Comparison of ENCODE assay signal across 18 cellular contexts in the genomic region with DNA sequence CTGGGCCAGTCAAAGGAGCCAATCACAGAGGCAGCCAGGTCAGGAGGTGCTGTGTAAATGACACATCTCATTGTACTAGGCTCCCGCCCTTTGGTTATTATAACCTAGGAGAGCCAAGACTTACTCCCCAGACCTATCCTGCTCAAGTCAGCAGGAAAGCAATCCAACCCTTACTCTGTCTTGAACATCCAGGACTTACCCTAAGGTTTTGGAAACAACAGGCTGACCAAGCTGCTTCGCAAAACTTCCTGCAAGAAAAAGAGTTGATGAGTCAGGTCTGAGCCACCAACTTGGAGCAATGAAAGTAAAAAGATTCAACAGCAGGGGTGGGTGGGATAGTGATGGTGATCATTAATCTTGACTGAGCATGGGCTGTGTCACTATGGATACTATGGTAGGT.
DNase-seq lines count a peak whose midpoint lies in the region; ATAC-seq and TF ChIP-seq lines count a peak whose summit lies in the region.
"Had no signal": no experiment of that assay in that cellular context is flagged by ENCODE, and none has a peak within 500 bp of the region (broad histone marks: within the 10 kb centered on the region; RNA-seq: fewer than 3 reads in every experiment).

No MANE protein-coding gene starts in this region.

- no peaks in the 10 kb centered on the region for H3K9me3 ChIP-seq in CD4-positive, alpha-beta T cell (ENCODE audit: control insufficient read depth, low read length)
- H3K9me3 ChIP-seq in endodermal cell (ENCODE audit: control insufficient read depth, low read length) = no peaks in the 10 kb centered on the region
- H3K9me3 ChIP-seq: suprapubic skin had no signal

- 83 to 90% methylated on average over 1 to 2 of the region's 2 CpGs for WGBS in endodermal cell (ENCODE audit: insufficient coverage in 1 of 2, insufficient read length in 1 of 2), 2 experiments

- no peaks in the 10 kb centered on the region for H3K4me1 ChIP-seq in endodermal cell (ENCODE audit: control insufficient read depth, insufficient read depth, low read length)
- H3K4me1 ChIP-seq: suprapubic skin had no signal

- intact Hi-C loops in CD4-positive, alpha-beta T cell (cut with DNase I, micrococcal nuclease) = no loop called here

- DNase-seq in A172 (ENCODE audit: low spot score) = peak; percentile 68
- DNase-seq in HT1080 (ENCODE audit: low read depth) = peak; percentile 96
- peak; percentile 84 for DNase-seq in astrocyte of the spinal cord (ENCODE audit: low read depth, low spot score)
- peak; percentile 71 for DNase-seq in iris pigment epithelial cell (ENCODE audit: low read depth)
- DNase-seq in CD4-positive, alpha-beta T cell = no peak
- no peak for DNase-seq in endodermal cell
- no peak for DNase-seq in NCI-H128 (lab: John Stamatoyannopoulos, UW; ENCODE audit: unreplicated experiment)
- DNase-seq: activated naive CD8-positive, alpha-beta T cell treated with anti-CD3 and anti-CD28 coated beads for 36 hours; DMS 273 treated with DMSO at 0.1 percent for 48 hours; NCI-H187 treated with DMSO at 0.1 percent for 48 hours; NCI-H774; SIG-M5; WERI-Rb-1 had no signal

- no peaks in the 10 kb centered on the region for H3K27me3 ChIP-seq in CD4-positive, alpha-beta T cell (ENCODE audit: control insufficient read depth, insufficient read depth, low read length)
- no peaks in the 10 kb centered on the region for H3K27me3 ChIP-seq in endodermal cell (ENCODE audit: control insufficient read depth, insufficient read depth, low read length, poor library complexity, severe bottlenecking)
- H3K27me3 ChIP-seq: suprapubic skin had no signal

- no peak overlapping the region for H3K27ac Mint-ChIP-seq in CD4-positive, alpha-beta T cell
- no peak overlapping the region for H3K27ac Mint-ChIP-seq in endodermal cell
- H3K27ac Mint-ChIP-seq: activated naive CD8-positive, alpha-beta T cell treated with anti-CD3 and anti-CD28 coated beads for 36 hours had no signal

- CTCF ChIA-PET in CD4-positive, alpha-beta T cell (lab: Charles Lee) = no interaction called here

- POLR2A ChIA-PET in CD4-positive, alpha-beta T cell (lab: Charles Lee) = no interaction called here

- no peak for ATAC-seq in GM21529 (IDR thresholded peaks at IDR 0.05; ENCODE audit: unreplicated experiment)
- ATAC-seq in CD4-positive, alpha-beta T cell (ENCODE audit: poor library complexity) = no peak

- H3K4me3 Mint-ChIP-seq in CD4-positive, alpha-beta T cell = no peak overlapping the region
- no peak overlapping the region for H3K4me3 Mint-ChIP-seq in endodermal cell
- H3K4me3 Mint-ChIP-seq: activated naive CD8-positive, alpha-beta T cell treated with anti-CD3 and anti-CD28 coated beads for 36 hours; neural crest cell had no signal

- no peak overlapping the region for H3K27ac ChIP-seq in CD4-positive, alpha-beta T cell (ENCODE audit: low read depth, low read length)
- H3K27ac ChIP-seq in endodermal cell (ENCODE audit: low read depth, low read length) = no peak overlapping the region
- H3K27ac ChIP-seq: KMS-11, suprapubic skin, WERI-Rb-1 had no signal

- no peaks in the 10 kb centered on the region for H3K27me3 Mint-ChIP-seq in CD4-positive, alpha-beta T cell
- peaks cover 1% of the 10 kb centered on the region for H3K27me3 Mint-ChIP-seq in endodermal cell (ENCODE audit: insufficient read depth)
- H3K27me3 Mint-ChIP-seq: activated naive CD8-positive, alpha-beta T cell treated with anti-CD3 and anti-CD28 coated beads for 36 hours had no signal

- in situ Hi-C loops in astrocyte of the spinal cord (cut with HindIII; ENCODE audit: low sequenced_read_pairs) = no loop called here

- H3K4me3 ChIP-seq in astrocyte of the spinal cord (ENCODE audit: low read depth, low read length) (no peak overlapping the region), endodermal cell (ENCODE audit: low read length) (no peak overlapping the region)
- H3K4me3 ChIP-seq: skin epidermis, suprapubic skin had no signal

- H3K4me1 Mint-ChIP-seq in CD4-positive, alpha-beta T cell (ENCODE audit: low read depth) = no peaks in the 10 kb centered on the region
- H3K4me1 Mint-ChIP-seq in endodermal cell = no peaks in the 10 kb centered on the region
- H3K4me1 Mint-ChIP-seq: activated naive CD8-positive, alpha-beta T cell treated with anti-CD3 and anti-CD28 coated beads for 36 hours had no signal

- H3K36me3 Mint-ChIP-seq in CD4-positive, alpha-beta T cell (ENCODE audit: low read depth) = no peaks in the 10 kb centered on the region
- H3K36me3 Mint-ChIP-seq in endodermal cell (ENCODE audit: low read depth) = peaks cover 6% of the 10 kb centered on the region
- H3K36me3 Mint-ChIP-seq: activated naive CD8-positive, alpha-beta T cell treated with anti-CD3 and anti-CD28 coated beads for 36 hours had no signal

- H3K9me3 Mint-ChIP-seq in CD4-positive, alpha-beta T cell = no peaks in the 10 kb centered on the region
- no peaks in the 10 kb centered on the region for H3K9me3 Mint-ChIP-seq in endodermal cell
- H3K9me3 Mint-ChIP-seq: activated naive CD8-positive, alpha-beta T cell treated with anti-CD3 and anti-CD28 coated beads for 36 hours; neural crest cell had no signal

- no peaks in the 10 kb centered on the region for H3K36me3 ChIP-seq in endodermal cell (ENCODE audit: control insufficient read depth, insufficient read depth, low read length)
- H3K36me3 ChIP-seq: suprapubic skin, WERI-Rb-1 had no signal

- TF ChIP-seq CTCF in astrocyte of the spinal cord (IDR thresholded peaks at IDR 0.05; ENCODE audit: low read depth, low read length) (no peak), endodermal cell (conservative IDR thresholded peaks at IDR 0.05) (no peak)
- TF ChIP-seq CTCF in CD4-positive, alpha-beta T cell (IDR thresholded peaks at IDR 0.05) = no peak

- H3K9ac ChIP-seq in endodermal cell (ENCODE audit: extremely low read depth, low read length, poor library complexity, severe bottlenecking) = no peak overlapping the region
- H3K9ac ChIP-seq: KMS-11 had no signal

Comparison
In these comparisons a context has a peak if more than half of its experiments do, and no peak if none do; other contexts are left out.
1. DNase-seq: peak in A172 (single experiment), HT1080 (single experiment), astrocyte of the spinal cord (single experiment) and iris pigment epithelial cell (single experiment); none in CD4-positive, alpha-beta T cell (0 of 10), endodermal cell (single experiment) and NCI-H128 (single experiment).